In genomic region chr7:21426958-21427860, GRCh38 we compare ENCODE assay signal across 1 cellular context.
TF ChIP-seq lines count a peak whose summit lies in the region.

No MANE protein-coding gene starts in this region.

TF ChIP-seq in GM12878, 131 proteins besides CTCF, POLR2A, EP300 and RAD21 (continued from another document and continues in another):
- no peak for TF ChIP-seq PRDM15 (CRISPR knock-in tag; IDR thresholded peaks at IDR 0.05)
- TF ChIP-seq NR2C2 (IDR thresholded peaks at IDR 0.05; ENCODE audit: borderline replicate concordance, control insufficient read depth, insufficient read length, low read depth), result no peak
- TF ChIP-seq MYC (IDR thresholded peaks at IDR 0.05; ENCODE audit: insufficient read depth, insufficient read length, insufficient replicate concordance, low read length, severe bottlenecking), result no peak
- TF ChIP-seq RB1 (IDR thresholded peaks at IDR 0.05; ENCODE audit: borderline replicate concordance), result peak; percentile 40; the same call in 1 of the 2 replicates
- peak; percentile 18; the same call in 1 of the 2 replicates for TF ChIP-seq BACH1 (IDR thresholded peaks at IDR 0.05; ENCODE audit: borderline replicate concordance)
- TF ChIP-seq KDM1A (IDR thresholded peaks at IDR 0.05; ENCODE audit: borderline replicate concordance), result no peak
- peak; percentile 86 for TF ChIP-seq SP1 (IDR thresholded peaks at IDR 0.05; ENCODE audit: low read depth, low read length)
- TF ChIP-seq HDAC2 (IDR thresholded peaks at IDR 0.05), result no peak
- no peak for TF ChIP-seq SUPT20H (IDR thresholded peaks at IDR 0.05; ENCODE audit: borderline replicate concordance, control insufficient read depth, low read depth, low read length)
- TF ChIP-seq IRF4 (IDR thresholded peaks at IDR 0.05; ENCODE audit: low read depth, low read length), result no peak
- TF ChIP-seq CREM (IDR thresholded peaks at IDR 0.05; ENCODE audit: low read depth), result peak; percentile 78
- no peak for TF ChIP-seq ATF7 (IDR thresholded peaks at IDR 0.05; ENCODE audit: low read depth)
- TF ChIP-seq RCOR1 (conservative IDR thresholded peaks at IDR 0.05; ENCODE audit: low read depth, low read length), result no peak
- TF ChIP-seq MEF2A (IDR thresholded peaks at IDR 0.05; ENCODE audit: insufficient read depth, low read depth, low read length), result 0 out of 2 replicates have a peak, but pooled peaks have one; percentile 25
- TF ChIP-seq POLR2AphosphoS5 (IDR thresholded peaks at IDR 0.05; ENCODE audit: low read length), result peak; percentile 57
- TF ChIP-seq BRCA1 (IDR thresholded peaks at IDR 0.05; ENCODE audit: low read depth, low read length), result 0 out of 2 replicates have a peak, but pooled peaks have one; percentile 15
- peak; percentile 73; the same call in 1 of the 2 replicates for TF ChIP-seq GATAD2B (conservative IDR thresholded peaks at IDR 0.05; ENCODE audit: low read depth)
- TF ChIP-seq MXI1 (IDR thresholded peaks at IDR 0.05; ENCODE audit: low read depth, low read length), result peak; percentile 97
- no peak for TF ChIP-seq WRNIP1 (IDR thresholded peaks at IDR 0.05; ENCODE audit: borderline replicate concordance, low read depth, low read length)
- peak; percentile 16 for TF ChIP-seq MEF2B (IDR thresholded peaks at IDR 0.05; ENCODE audit: partially characterized antibody, poor library complexity, severe bottlenecking)
- TF ChIP-seq ASH2L (IDR thresholded peaks at IDR 0.05; ENCODE audit: borderline replicate concordance, low read depth), result no peak
- TF ChIP-seq EZH2 (IDR thresholded peaks at IDR 0.05; ENCODE audit: borderline replicate concordance, control insufficient read depth, low read depth, low read length), result no peak
- no peak for TF ChIP-seq YBX1 (IDR thresholded peaks at IDR 0.05)
- TF ChIP-seq MYB (IDR thresholded peaks at IDR 0.05; ENCODE audit: borderline replicate concordance, low read depth, low read length), result no peak
- TF ChIP-seq IRF3 (IDR thresholded peaks at IDR 0.05), result no peak
- TF ChIP-seq SMC3 (IDR thresholded peaks at IDR 0.05; ENCODE audit: borderline replicate concordance, low read length), result peak; percentile 9; the same call in 1 of the 2 replicates
- peak; percentile 9 for TF ChIP-seq BCL3 (IDR thresholded peaks at IDR 0.05; ENCODE audit: borderline replicate concordance, insufficient read depth, low read depth, low read length, poor library complexity, severe bottlenecking)
- TF ChIP-seq CEBPZ (IDR thresholded peaks at IDR 0.05; ENCODE audit: low read depth, low read length), result no peak
- no peak for TF ChIP-seq ZNF687 (IDR thresholded peaks at IDR 0.05)
- TF ChIP-seq CHD4 (IDR thresholded peaks at IDR 0.05), result no peak
- TF ChIP-seq RFX5 (IDR thresholded peaks at IDR 0.05; ENCODE audit: low read depth, low read length), result peak; percentile 50; the same call in 1 of the 2 replicates
- TF ChIP-seq SKIL (IDR thresholded peaks at IDR 0.05; ENCODE audit: low read depth, poor library complexity, severe bottlenecking), result no peak
- peak in 1 of 2 experiments; percentile 47; a peak in 2 of 4 replicates for TF ChIP-seq BHLHE40 (IDR thresholded peaks at IDR 0.05; ENCODE audit: borderline replicate concordance in 1 of 2, low read depth in 2 of 2, low read length in 1 of 2)
- TF ChIP-seq STAT3 (IDR thresholded peaks at IDR 0.05; ENCODE audit: low read depth, low read length), result no peak
- no peak for TF ChIP-seq BCL11A (IDR thresholded peaks at IDR 0.05; ENCODE audit: low read depth, low read length)
- no peak for TF ChIP-seq ZBTB11 (CRISPR knock-in tag; IDR thresholded peaks at IDR 0.05)
- no peak; the same call in 1 of the 2 replicates for TF ChIP-seq MLLT1 (IDR thresholded peaks at IDR 0.05)
- no peak for TF ChIP-seq NFIC (IDR thresholded peaks at IDR 0.05; ENCODE audit: low read depth, low read length)
